8 cellular contexts compared by ENCODE assay signal in genomic region chr7:44881610-44882009, GRCh38. TPM values are rescaled to one million over a fixed set of nuclear protein-coding genes. Genes with fewer than 3 reads are reported as not detected.
DNase-seq lines count a peak whose midpoint lies in the region; ATAC-seq lines count a peak whose summit lies in the region.

No MANE protein-coding gene starts in this region.

- no peaks in the 10 kb centered on the region for H3K27me3 Mint-ChIP-seq in activated CD4-positive, alpha-beta T cell treated with anti-CD3 and anti-CD28 coated beads for 36 hours

- DNase-seq in activated CD4-positive, alpha-beta T cell treated with anti-CD3 and anti-CD28 coated beads for 36 hours: no peak
- no peak for DNase-seq in activated CD4-positive, alpha-beta T cell treated with anti-CD3 and anti-CD28 coated beads, Interleukin-2, amount 50 U/mL, for 1 hour
- DNase-seq in RPMI8226: peak; percentile 54
- peak; percentile 25 for DNase-seq in fibroblast of gingiva (ENCODE audit: low read depth)
- no peak for DNase-seq in stimulated activated effector memory CD8-positive, alpha-beta T cell treated with anti-CD3 and anti-CD28 coated beads, Interleukin-12 subunit alpha, Interleukin-12 subunit beta, amount 100 ng/mL, for 72 hours (ENCODE audit: low spot score in 2 of 2)
- DNase-seq in NCI-H526 treated with DMSO at 0.1 percent for 48 hours (lab: John Stamatoyannopoulos, UW): no peak
- no peak for DNase-seq in DMS153 (lab: John Stamatoyannopoulos, UW)
- no peak for DNase-seq in NCI-H187 (lab: John Stamatoyannopoulos, UW)

- CTCF ChIA-PET in activated CD4-positive, alpha-beta T cell treated with anti-CD3 and anti-CD28 coated beads for 36 hours (lab: Charles Lee): interaction anchor here (0.6 to 3.8 kb wide), 10 partner anchors 8 to 254 kb away, joined by 3 to 38 read pairs (median 5); no protein-coding TSS in a partner anchor

- intact Hi-C loops in activated CD4-positive, alpha-beta T cell treated with anti-CD3 and anti-CD28 coated beads for 36 hours (cut with DNase I, micrococcal nuclease): loop anchor here in 1 of 2 experiments (10.0 kb wide), 1 partner anchor 883 kb away; no protein-coding TSS in a partner anchor

- peak overlapping the region; percentile 29 for H3K27ac Mint-ChIP-seq in activated CD4-positive, alpha-beta T cell treated with anti-CD3 and anti-CD28 coated beads for 36 hours
- peak overlapping the region; percentile 32 for H3K27ac Mint-ChIP-seq in stimulated activated effector memory CD8-positive, alpha-beta T cell treated with anti-CD3 and anti-CD28 coated beads, Interleukin-12 subunit alpha, Interleukin-12 subunit beta, amount 100 ng/mL, for 72 hours

- H3K4me3 Mint-ChIP-seq in activated CD4-positive, alpha-beta T cell treated with anti-CD3 and anti-CD28 coated beads for 36 hours: peak overlapping the region; percentile 67
- peak overlapping the region; percentile 89 for H3K4me3 Mint-ChIP-seq in stimulated activated effector memory CD8-positive, alpha-beta T cell treated with anti-CD3 and anti-CD28 coated beads, Interleukin-12 subunit alpha, Interleukin-12 subunit beta, amount 100 ng/mL, for 72 hours

- POLR2A ChIA-PET in activated CD4-positive, alpha-beta T cell treated with anti-CD3 and anti-CD28 coated beads for 36 hours (lab: Charles Lee): interaction anchor here (0.7 to 1.2 kb wide), 2 partner anchors 33 to 84 kb away, joined by 3 to 4 read pairs; partner anchors contain the start of gene H2AZ2

- peaks cover 7% of the 10 kb centered on the region for H3K9me3 Mint-ChIP-seq in activated CD4-positive, alpha-beta T cell treated with anti-CD3 and anti-CD28 coated beads for 36 hours (ENCODE audit: low read depth)
- no peaks in the 10 kb centered on the region for H3K9me3 Mint-ChIP-seq in stimulated activated effector memory CD8-positive, alpha-beta T cell treated with anti-CD3 and anti-CD28 coated beads, Interleukin-12 subunit alpha, Interleukin-12 subunit beta, amount 100 ng/mL, for 72 hours

- H3K4me1 Mint-ChIP-seq in activated CD4-positive, alpha-beta T cell treated with anti-CD3 and anti-CD28 coated beads for 36 hours: peaks cover 56% of the 10 kb centered on the region
- H3K4me1 Mint-ChIP-seq in stimulated activated effector memory CD8-positive, alpha-beta T cell treated with anti-CD3 and anti-CD28 coated beads, Interleukin-12 subunit alpha, Interleukin-12 subunit beta, amount 100 ng/mL, for 72 hours: peaks cover 39% of the 10 kb centered on the region

- ATAC-seq in activated CD4-positive, alpha-beta T cell treated with anti-CD3 and anti-CD28 coated beads for 36 hours: no peak
- no peak for ATAC-seq in stimulated activated effector memory CD8-positive, alpha-beta T cell treated with anti-CD3 and anti-CD28 coated beads, Interleukin-12 subunit alpha, Interleukin-12 subunit beta, amount 100 ng/mL, for 72 hours

- peaks cover 67% of the 10 kb centered on the region for H3K36me3 Mint-ChIP-seq in activated CD4-positive, alpha-beta T cell treated with anti-CD3 and anti-CD28 coated beads for 36 hours (ENCODE audit: low read depth)
- H3K36me3 Mint-ChIP-seq in stimulated activated effector memory CD8-positive, alpha-beta T cell treated with anti-CD3 and anti-CD28 coated beads, Interleukin-12 subunit alpha, Interleukin-12 subunit beta, amount 100 ng/mL, for 72 hours: peaks cover 87% of the 10 kb centered on the region

RNA-seq across cellular contexts. Expression of gene PURB, which starts 3.7 kb away (rescaled TPM):
- total RNA-seq in activated CD4-positive, alpha-beta T cell treated with anti-CD3 and anti-CD28 coated beads for 36 hours: 10 to 100 TPM; 18.8 to 20.8 TPM

RNA-seq across cellular contexts. Expression of gene H2AZ2, which starts 33.7 kb away (rescaled TPM):
- total RNA-seq in activated CD4-positive, alpha-beta T cell treated with anti-CD3 and anti-CD28 coated beads for 36 hours: 100 to 1,000 TPM; 148 to 275 TPM

Comparison
In these comparisons a context has a peak if more than half of its experiments do, and no peak if none do; other contexts are left out.
1. DNase-seq: peak in RPMI8226 (single experiment) and fibroblast of gingiva (single experiment); none in activated CD4-positive, alpha-beta T cell treated with anti-CD3 and anti-CD28 coated beads for 36 hours (single experiment), activated CD4-positive, alpha-beta T cell treated with anti-CD3 and anti-CD28 coated beads, Interleukin-2, amount 50 U/mL, for 1 hour (single experiment), stimulated activated effector memory CD8-positive, alpha-beta T cell treated with anti-CD3 and anti-CD28 coated beads, Interleukin-12 subunit alpha, Interleukin-12 subunit beta, amount 100 ng/mL, for 72 hours (0 of 2), NCI-H526 treated with DMSO at 0.1 percent for 48 hours (single experiment), DMS153 (single experiment) and NCI-H187 (0 of 2).